Comparison of ENCODE assay signal across 8 cellular contexts in genomic region chr12:54404061-54405004, GRCh38. TPM values are rescaled to one million over a fixed set of nuclear protein-coding genes. Genes with fewer than 3 reads are reported as not detected.
DNase-seq lines count a peak whose midpoint lies in the region; ATAC-seq, FAIRE-seq and TF ChIP-seq lines count a peak whose summit lies in the region.

No MANE protein-coding gene starts in this region.

- DNase-seq in AG09319 (ENCODE audit: extremely low read depth, low read depth) = no peak
- DNase-seq in GM12892 (ENCODE audit: insufficient read length) = no peak
- DNase-seq in activated effector memory CD4-positive, alpha-beta T cell treated with anti-CD3 and anti-CD28 coated beads, Interleukin-2, amount 50 U/mL, for 16 hours = peak; percentile 88
- peak in 30 of 42 donors; percentile 36 to 81 (median 64) for DNase-seq in head of caudate nucleus
- DNase-seq in small intestine = peak; percentile 25

- FAIRE-seq in GM12892 (lab: Jason Lieb, UNC) (peak; percentile 65), small intestine (lab: Jason Lieb, UNC) (no peak)

- 0 out of 2 replicates have a peak overlapping the region, but pooled peaks have one; percentile 49 for H2AFZ ChIP-seq in OCI-LY3 (ENCODE audit: low read depth, low read length)

- H3K4me3 ChIP-seq in OCI-LY3 (ENCODE audit: low read length) (no peak overlapping the region), small intestine (ENCODE audit: low read depth in 1 of 2, low read length in 2 of 2) (no peak overlapping the region)

- no peak overlapping the region for H3K27ac ChIP-seq in OCI-LY3 (ENCODE audit: low read length)
- H3K27ac ChIP-seq in small intestine (ENCODE audit: low read depth in 1 of 2, low read length in 1 of 2) = no peak overlapping the region

- H3K27me3 ChIP-seq in OCI-LY3 (ENCODE audit: low read depth, low read length) (peaks cover 15% of the 10 kb centered on the region), small intestine (ENCODE audit: control insufficient read depth in 2 of 2, insufficient read depth in 2 of 2, low read length in 2 of 2) (no peaks in the 10 kb centered on the region)

- H3K9ac ChIP-seq in OCI-LY3 (ENCODE audit: low read length) = no peak overlapping the region

- no peak overlapping the region for H3K4me2 ChIP-seq in OCI-LY3 (ENCODE audit: low read length)

- H3K79me2 ChIP-seq in OCI-LY3 (ENCODE audit: low read length) = no peaks in the 10 kb centered on the region

- TF ChIP-seq POLR2A in GM12892 (IDR thresholded peaks at IDR 0.05; ENCODE audit: low read depth, low read length) = no peak

- TF ChIP-seq CTCF in AG09319 (IDR thresholded peaks at IDR 0.05; ENCODE audit: low read depth, low read length) (peak; percentile 95), OCI-LY3 (IDR thresholded peaks at IDR 0.05; ENCODE audit: low read depth, low read length) (peak; percentile 95)

- H3K9me3 ChIP-seq in OCI-LY3 (ENCODE audit: insufficient read depth, low read length) (no peaks in the 10 kb centered on the region), small intestine (ENCODE audit: control insufficient read depth, low read depth) (no peaks in the 10 kb centered on the region)

- 54 to 62% (median 54%) methylated on average over 11 of the region's 11 CpGs for WGBS in small intestine, 3 donors

- intact Hi-C loops in head of caudate nucleus (cut with DNase I) = no loop called here

- ATAC-seq in HG02763 (IDR thresholded peaks at IDR 0.05; ENCODE audit: unreplicated experiment) (no peak), HG02884 (IDR thresholded peaks at IDR 0.05; ENCODE audit: unreplicated experiment) (no peak)

- H4K20me1 ChIP-seq in OCI-LY3 (ENCODE audit: insufficient read depth, low read length) = no peaks in the 10 kb centered on the region

- H3K4me1 ChIP-seq in OCI-LY3 (ENCODE audit: low read length) (no peaks in the 10 kb centered on the region), small intestine (ENCODE audit: control insufficient read depth in 2 of 2, insufficient read depth in 1 of 2, low read depth in 1 of 2, low read length in 1 of 2) (no peaks in the 10 kb centered on the region)

- H3K36me3 ChIP-seq in OCI-LY3 (replicated peaks; ENCODE audit: low read depth, low read length) = no peaks in the 10 kb centered on the region
- H3K36me3 ChIP-seq in small intestine (ENCODE audit: control insufficient read depth in 2 of 2, insufficient read depth in 2 of 2, low read length in 2 of 2) = peaks cover 0 to 17% of the 10 kb centered on the region in 2 donors

RNA-seq across cellular contexts. Expression of gene ITGA5, which starts 14.7 kb away (rescaled TPM):
- polyA plus RNA-seq in GM12892 (2012; ENCODE audit: missing spikeins) = 1.8 TPM
- 10 to 100 TPM in 1 of 3 donors, 1 to 10 TPM in 2; 1.8 to 60.7 (median 3.0) TPM for polyA plus RNA-seq in small intestine

RNA-seq across cellular contexts. Expression of gene ZNF385A, which starts 19.8 kb away (rescaled TPM):
- 1.1 TPM for polyA plus RNA-seq in GM12892 (2012; ENCODE audit: missing spikeins)
- 1 to 10 TPM in 2 of 3 donors, under 1 TPM in 1; 0.45 to 9.7 (median 7.7) TPM for polyA plus RNA-seq in small intestine

RNA-seq across cellular contexts. Expression of gene GPR84, which starts 40.0 kb away (rescaled TPM):
- polyA plus RNA-seq in GM12892 (2012; ENCODE audit: missing spikeins) = 1.9 TPM
- under 1 TPM in 1 of 3 donors, not detected in 2; 0.33 TPM for polyA plus RNA-seq in small intestine

Comparison
In these comparisons a context has a peak if more than half of its experiments do, and no peak if none do; other contexts are left out.
1. DNase-seq: peak in activated effector memory CD4-positive, alpha-beta T cell treated with anti-CD3 and anti-CD28 coated beads, Interleukin-2, amount 50 U/mL, for 16 hours (single experiment), head of caudate nucleus (30 of 42) and small intestine (single experiment); none in AG09319 (single experiment) and GM12892 (single experiment).